ENCODE assay signal across 25 cellular contexts in genomic region chr12:28955921-28956320, GRCh38.
"Had no signal": no experiment of that assay in that cellular context is flagged by ENCODE, and none has a peak within 500 bp of the region (broad histone marks: within the 10 kb centered on the region; RNA-seq: fewer than 3 reads in every experiment).

No MANE protein-coding gene starts in this region.

- FAIRE-seq: endothelial cell of umbilical vein, frontal cortex, pancreas, small intestine had no signal

- H3K27ac ChIP-seq: coronary artery, heart left ventricle, neural progenitor cell, pancreas, suprapubic skin, thyroid gland, vagina had no signal

- H3K4me2 ChIP-seq: neural progenitor cell had no signal

- H3K4me3 Mint-ChIP-seq: endodermal cell; mesothelial cell of epicardium; natural killer cell; neural progenitor cell; stimulated activated effector memory CD8-positive, alpha-beta T cell treated with anti-CD3 and anti-CD28 coated beads, Interleukin-12 subunit alpha, Interleukin-12 subunit beta, amount 100 ng/mL, for 72 hours; type B pancreatic cell had no signal

- H3K4me1 Mint-ChIP-seq: mesothelial cell of epicardium; natural killer cell; neural progenitor cell; stimulated activated effector memory CD8-positive, alpha-beta T cell treated with anti-CD3 and anti-CD28 coated beads, Interleukin-12 subunit alpha, Interleukin-12 subunit beta, amount 100 ng/mL, for 72 hours had no signal

- H3K9me3 ChIP-seq: suprapubic skin, thyroid gland, vagina had no signal

- H3K27me3 ChIP-seq: heart left ventricle, neural progenitor cell, pancreas, suprapubic skin, thyroid gland, vagina had no signal

- H3K4me1 ChIP-seq: neural progenitor cell, pancreas had no signal

- H3K4me3 ChIP-seq: coronary artery, heart left ventricle, neural progenitor cell, pancreas, suprapubic skin, thyroid gland, vagina had no signal

- H3K36me3 Mint-ChIP-seq: mesothelial cell of epicardium; natural killer cell; neural progenitor cell; stimulated activated effector memory CD8-positive, alpha-beta T cell treated with anti-CD3 and anti-CD28 coated beads, Interleukin-12 subunit alpha, Interleukin-12 subunit beta, amount 100 ng/mL, for 72 hours; type B pancreatic cell had no signal

- H3K27me3 Mint-ChIP-seq: progenitor cell of endocrine pancreas, type B pancreatic cell had no signal

- H2AFZ ChIP-seq: neural progenitor cell had no signal

- DNase-seq: effector CD4-positive, alpha-beta T cell; endodermal cell; erythroblast; heart left ventricle; hippocampal formation; left colon; natural killer cell; nucleus accumbens; pancreas; right cardiac atrium; small intestine; stimulated activated CD4-positive, alpha-beta T cell treated with anti-CD3 and anti-CD28 coated beads, Interleukin-4, amount 100 ng/mL, for 1 hour; stimulated activated CD8-positive, alpha-beta memory T cell treated with anti-CD3 and anti-CD28 coated beads, Interleukin-4, amount 100 ng/mL, for 48 hours; stimulated activated naive CD8-positive, alpha-beta T cell treated with anti-CD3 and anti-CD28 coated beads, Interleukin-15, Interleukin-2, amounts not matched to agents 100 U/mL and 50 U/mL, for 24 hours; thyroid gland had no signal

- H3K36me3 ChIP-seq: heart left ventricle, neural progenitor cell, pancreas, suprapubic skin, thyroid gland, vagina had no signal

- H3K27ac Mint-ChIP-seq: mesothelial cell of epicardium; natural killer cell; neural progenitor cell; progenitor cell of endocrine pancreas; stimulated activated effector memory CD8-positive, alpha-beta T cell treated with anti-CD3 and anti-CD28 coated beads, Interleukin-12 subunit alpha, Interleukin-12 subunit beta, amount 100 ng/mL, for 72 hours; type B pancreatic cell had no signal

- H3K9ac ChIP-seq: neural progenitor cell had no signal

- H3K9me3 Mint-ChIP-seq: endodermal cell, neural progenitor cell had no signal
